Comparison of ENCODE assay signal across 1 cellular context in genomic region chr6:7198833-7199800, GRCh38.
TF ChIP-seq lines count a peak whose summit lies in the region.

No MANE protein-coding gene starts in this region.

TF ChIP-seq in K562, 482 proteins besides CTCF, POLR2A, EP300 and RAD21 (continued from another document and continues in another):
- no peak for TF ChIP-seq ARID4B (CRISPR knock-in tag; IDR thresholded peaks at IDR 0.05)
- 0 out of 4 replicates have a peak, but pooled peaks of 1 of the 2 experiments have one; percentile 79 for TF ChIP-seq UBTF (IDR thresholded peaks at IDR 0.05; ENCODE audit: borderline replicate concordance in 1 of 2, low read depth in 2 of 2, low read length in 2 of 2)
- no peak for TF ChIP-seq IRF9 (tag; IDR thresholded peaks at IDR 0.05)
- TF ChIP-seq CC2D1A (IDR thresholded peaks at IDR 0.05), result 0 out of 2 replicates have a peak, but pooled peaks have one; percentile 34
- no peak for TF ChIP-seq E2F3 (CRISPR knock-in tag; IDR thresholded peaks at IDR 0.05)
- peak in 1 of 2 experiments; percentile 67; a peak in 3 of 4 replicates for TF ChIP-seq RCOR1 (IDR thresholded peaks at IDR 0.05; ENCODE audit: borderline replicate concordance in 1 of 2, low read depth in 2 of 2, low read length in 2 of 2)
- TF ChIP-seq, protein P1, sequence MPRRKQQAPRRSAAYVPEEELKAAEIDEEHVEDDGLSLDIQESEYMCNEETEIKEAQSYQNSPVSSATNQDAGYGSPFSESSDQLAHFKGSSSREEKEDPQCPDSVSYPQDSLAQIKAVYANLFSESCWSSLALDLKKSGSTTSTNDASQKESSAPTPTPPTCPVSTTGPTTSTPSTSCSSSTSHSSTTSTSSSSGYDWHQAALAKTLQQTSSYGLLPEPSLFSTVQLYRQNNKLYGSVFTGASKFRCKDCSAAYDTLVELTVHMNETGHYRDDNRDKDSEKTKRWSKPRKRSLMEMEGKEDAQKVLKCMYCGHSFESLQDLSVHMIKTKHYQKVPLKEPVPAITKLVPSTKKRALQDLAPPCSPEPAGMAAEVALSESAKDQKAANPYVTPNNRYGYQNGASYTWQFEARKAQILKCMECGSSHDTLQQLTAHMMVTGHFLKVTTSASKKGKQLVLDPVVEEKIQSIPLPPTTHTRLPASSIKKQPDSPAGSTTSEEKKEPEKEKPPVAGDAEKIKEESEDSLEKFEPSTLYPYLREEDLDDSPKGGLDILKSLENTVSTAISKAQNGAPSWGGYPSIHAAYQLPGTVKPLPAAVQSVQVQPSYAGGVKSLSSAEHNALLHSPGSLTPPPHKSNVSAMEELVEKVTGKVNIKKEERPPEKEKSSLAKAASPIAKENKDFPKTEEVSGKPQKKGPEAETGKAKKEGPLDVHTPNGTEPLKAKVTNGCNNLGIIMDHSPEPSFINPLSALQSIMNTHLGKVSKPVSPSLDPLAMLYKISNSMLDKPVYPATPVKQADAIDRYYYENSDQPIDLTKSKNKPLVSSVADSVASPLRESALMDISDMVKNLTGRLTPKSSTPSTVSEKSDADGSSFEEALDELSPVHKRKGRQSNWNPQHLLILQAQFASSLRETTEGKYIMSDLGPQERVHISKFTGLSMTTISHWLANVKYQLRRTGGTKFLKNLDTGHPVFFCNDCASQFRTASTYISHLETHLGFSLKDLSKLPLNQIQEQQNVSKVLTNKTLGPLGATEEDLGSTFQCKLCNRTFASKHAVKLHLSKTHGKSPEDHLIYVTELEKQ (CRISPR knock-in tag; IDR thresholded peaks at IDR 0.05), result 0 out of 2 replicates have a peak, but pooled peaks have one; percentile 27
- no peak for TF ChIP-seq KLF10 (CRISPR knock-in tag; IDR thresholded peaks at IDR 0.05)
- peak; percentile 56 to 79; a peak in 3 of 4 replicates for TF ChIP-seq FOXA3 (CRISPR knock-in tag; conservative IDR thresholded peaks at IDR 0.05 in 1 of 2, IDR thresholded peaks at IDR 0.05 in 1 of 2)
- TF ChIP-seq, protein P2, sequence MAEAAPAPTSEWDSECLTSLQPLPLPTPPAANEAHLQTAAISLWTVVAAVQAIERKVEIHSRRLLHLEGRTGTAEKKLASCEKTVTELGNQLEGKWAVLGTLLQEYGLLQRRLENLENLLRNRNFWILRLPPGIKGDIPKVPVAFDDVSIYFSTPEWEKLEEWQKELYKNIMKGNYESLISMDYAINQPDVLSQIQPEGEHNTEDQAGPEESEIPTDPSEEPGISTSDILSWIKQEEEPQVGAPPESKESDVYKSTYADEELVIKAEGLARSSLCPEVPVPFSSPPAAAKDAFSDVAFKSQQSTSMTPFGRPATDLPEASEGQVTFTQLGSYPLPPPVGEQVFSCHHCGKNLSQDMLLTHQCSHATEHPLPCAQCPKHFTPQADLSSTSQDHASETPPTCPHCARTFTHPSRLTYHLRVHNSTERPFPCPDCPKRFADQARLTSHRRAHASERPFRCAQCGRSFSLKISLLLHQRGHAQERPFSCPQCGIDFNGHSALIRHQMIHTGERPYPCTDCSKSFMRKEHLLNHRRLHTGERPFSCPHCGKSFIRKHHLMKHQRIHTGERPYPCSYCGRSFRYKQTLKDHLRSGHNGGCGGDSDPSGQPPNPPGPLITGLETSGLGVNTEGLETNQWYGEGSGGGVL (CRISPR knock-in tag; IDR thresholded peaks at IDR 0.05), result no peak
- no peak for TF ChIP-seq ZFPM2 (CRISPR knock-in tag; IDR thresholded peaks at IDR 0.05)
- no peak for TF ChIP-seq ZNF263 (CRISPR knock-in tag; IDR thresholded peaks at IDR 0.05; ENCODE audit: borderline replicate concordance)
- no peak; the same call in 1 of the 2 replicates for TF ChIP-seq ZSCAN32 (CRISPR knock-in tag; IDR thresholded peaks at IDR 0.05)
- peak; percentile 45; the same call in 1 of the 2 replicates for TF ChIP-seq PHTF2 (CRISPR knock-in tag; IDR thresholded peaks at IDR 0.05)
- TF ChIP-seq SMARCB1 (IDR thresholded peaks at IDR 0.05; ENCODE audit: insufficient read length, low read depth), result no peak
- no peak for TF ChIP-seq PHF20 (IDR thresholded peaks at IDR 0.05; ENCODE audit: partially characterized antibody)
- TF ChIP-seq PHF8 (IDR thresholded peaks at IDR 0.05; ENCODE audit: borderline replicate concordance, low read length), result peak; percentile 31; the same call in 1 of the 2 replicates
- peak; percentile 86 for TF ChIP-seq FOXM1 (IDR thresholded peaks at IDR 0.05; ENCODE audit: low read depth)
- no peak for TF ChIP-seq FOXM1 (CRISPR knock-in tag; IDR thresholded peaks at IDR 0.05; ENCODE audit: low read depth)
- no peak for TF ChIP-seq RBM14 (IDR thresholded peaks at IDR 0.05; ENCODE audit: borderline replicate concordance, insufficient read depth, low read depth, low read length)
- no peak; a peak in 1 of 4 replicates for TF ChIP-seq ETV6 (IDR thresholded peaks at IDR 0.05; ENCODE audit: borderline replicate concordance in 1 of 2, low read depth in 2 of 2, low read length in 1 of 2)
- TF ChIP-seq ETV6 (CRISPR knock-in tag; IDR thresholded peaks at IDR 0.05; ENCODE audit: borderline replicate concordance), result no peak
- TF ChIP-seq NR2C2 (CRISPR knock-in tag; IDR thresholded peaks at IDR 0.05), result no peak
- TF ChIP-seq NR2C2 (tag; IDR thresholded peaks at IDR 0.05), result no peak; the same call in 1 of the 2 replicates
- no peak for TF ChIP-seq ZNF699 (CRISPR knock-in tag; IDR thresholded peaks at IDR 0.05; ENCODE audit: insufficient replicate concordance)
- peak; percentile 39; the same call in 1 of the 2 replicates for TF ChIP-seq PHF21A (IDR thresholded peaks at IDR 0.05; ENCODE audit: borderline replicate concordance, low read depth)
- peak; percentile 63 for TF ChIP-seq NFATC3 (IDR thresholded peaks at IDR 0.05)
- TF ChIP-seq ZNF41 (CRISPR knock-in tag; conservative IDR thresholded peaks at IDR 0.05), result no peak; the same call in 1 of the 2 replicates
- TF ChIP-seq, protein P3, sequence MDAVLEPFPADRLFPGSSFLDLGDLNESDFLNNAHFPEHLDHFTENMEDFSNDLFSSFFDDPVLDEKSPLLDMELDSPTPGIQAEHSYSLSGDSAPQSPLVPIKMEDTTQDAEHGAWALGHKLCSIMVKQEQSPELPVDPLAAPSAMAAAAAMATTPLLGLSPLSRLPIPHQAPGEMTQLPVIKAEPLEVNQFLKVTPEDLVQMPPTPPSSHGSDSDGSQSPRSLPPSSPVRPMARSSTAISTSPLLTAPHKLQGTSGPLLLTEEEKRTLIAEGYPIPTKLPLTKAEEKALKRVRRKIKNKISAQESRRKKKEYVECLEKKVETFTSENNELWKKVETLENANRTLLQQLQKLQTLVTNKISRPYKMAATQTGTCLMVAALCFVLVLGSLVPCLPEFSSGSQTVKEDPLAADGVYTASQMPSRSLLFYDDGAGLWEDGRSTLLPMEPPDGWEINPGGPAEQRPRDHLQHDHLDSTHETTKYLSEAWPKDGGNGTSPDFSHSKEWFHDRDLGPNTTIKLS (IDR thresholded peaks at IDR 0.05; ENCODE audit: borderline replicate concordance, low read depth), result 0 out of 2 replicates have a peak, but pooled peaks have one; percentile 26
- peak in 1 of 2 experiments; percentile 66 for TF ChIP-seq NCOA2 (IDR thresholded peaks at IDR 0.05; ENCODE audit: partially characterized antibody in 2 of 2)
- TF ChIP-seq PHB2 (IDR thresholded peaks at IDR 0.05; ENCODE audit: low read depth), result peak; percentile 60
- no peak for TF ChIP-seq ZC3H8 (IDR thresholded peaks at IDR 0.05)
- 0 out of 2 replicates have a peak, but pooled peaks have one; percentile 36 for TF ChIP-seq ZNF75A (CRISPR knock-in tag; IDR thresholded peaks at IDR 0.05)
- peak; percentile 94 for TF ChIP-seq TCF3 (CRISPR knock-in tag; IDR thresholded peaks at IDR 0.05)
- TF ChIP-seq CBX8 (IDR thresholded peaks at IDR 0.05; ENCODE audit: borderline replicate concordance, extremely low read depth, low read depth, low read length, poor library complexity, severe bottlenecking), result no peak
- no peak for TF ChIP-seq ZBTB17 (CRISPR knock-in tag; IDR thresholded peaks at IDR 0.05)
- TF ChIP-seq, protein P4, sequence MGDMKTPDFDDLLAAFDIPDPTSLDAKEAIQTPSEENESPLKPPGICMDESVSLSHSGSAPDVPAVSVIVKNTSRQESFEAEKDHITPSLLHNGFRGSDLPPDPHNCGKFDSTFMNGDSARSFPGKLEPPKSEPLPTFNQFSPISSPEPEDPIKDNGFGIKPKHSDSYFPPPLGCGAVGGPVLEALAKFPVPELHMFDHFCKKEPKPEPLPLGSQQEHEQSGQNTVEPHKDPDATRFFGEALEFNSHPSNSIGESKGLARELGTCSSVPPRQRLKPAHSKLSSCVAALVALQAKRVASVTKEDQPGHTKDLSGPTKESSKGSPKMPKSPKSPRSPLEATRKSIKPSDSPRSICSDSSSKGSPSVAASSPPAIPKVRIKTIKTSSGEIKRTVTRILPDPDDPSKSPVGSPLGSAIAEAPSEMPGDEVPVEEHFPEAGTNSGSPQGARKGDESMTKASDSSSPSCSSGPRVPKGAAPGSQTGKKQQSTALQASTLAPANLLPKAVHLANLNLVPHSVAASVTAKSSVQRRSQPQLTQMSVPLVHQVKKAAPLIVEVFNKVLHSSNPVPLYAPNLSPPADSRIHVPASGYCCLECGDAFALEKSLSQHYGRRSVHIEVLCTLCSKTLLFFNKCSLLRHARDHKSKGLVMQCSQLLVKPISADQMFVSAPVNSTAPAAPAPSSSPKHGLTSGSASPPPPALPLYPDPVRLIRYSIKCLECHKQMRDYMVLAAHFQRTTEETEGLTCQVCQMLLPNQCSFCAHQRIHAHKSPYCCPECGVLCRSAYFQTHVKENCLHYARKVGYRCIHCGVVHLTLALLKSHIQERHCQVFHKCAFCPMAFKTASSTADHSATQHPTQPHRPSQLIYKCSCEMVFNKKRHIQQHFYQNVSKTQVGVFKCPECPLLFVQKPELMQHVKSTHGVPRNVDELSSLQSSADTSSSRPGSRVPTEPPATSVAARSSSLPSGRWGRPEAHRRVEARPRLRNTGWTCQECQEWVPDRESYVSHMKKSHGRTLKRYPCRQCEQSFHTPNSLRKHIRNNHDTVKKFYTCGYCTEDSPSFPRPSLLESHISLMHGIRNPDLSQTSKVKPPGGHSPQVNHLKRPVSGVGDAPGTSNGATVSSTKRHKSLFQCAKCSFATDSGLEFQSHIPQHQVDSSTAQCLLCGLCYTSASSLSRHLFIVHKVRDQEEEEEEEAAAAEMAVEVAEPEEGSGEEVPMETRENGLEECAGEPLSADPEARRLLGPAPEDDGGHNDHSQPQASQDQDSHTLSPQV (IDR thresholded peaks at IDR 0.05), result peak; percentile 90
- TF ChIP-seq KDM2B (CRISPR knock-in tag; IDR thresholded peaks at IDR 0.05), result no peak
- TF ChIP-seq ZBTB1 (CRISPR knock-in tag; IDR thresholded peaks at IDR 0.05; ENCODE audit: borderline replicate concordance, low read depth), result no peak
- TF ChIP-seq MAZ (CRISPR knock-in tag; conservative IDR thresholded peaks at IDR 0.05 in 1 of 2, IDR thresholded peaks at IDR 0.05 in 1 of 2), result peak in 1 of 2 experiments; percentile 74; a peak in 3 of 4 replicates
- TF ChIP-seq ZZZ3 (IDR thresholded peaks at IDR 0.05), result peak; percentile 64; the same call in 1 of the 2 replicates
- no peak for TF ChIP-seq BACH1 (tag; IDR thresholded peaks at IDR 0.05)
